Comparison of ENCODE assay signal across 1 cellular context in the genomic region with DNA sequence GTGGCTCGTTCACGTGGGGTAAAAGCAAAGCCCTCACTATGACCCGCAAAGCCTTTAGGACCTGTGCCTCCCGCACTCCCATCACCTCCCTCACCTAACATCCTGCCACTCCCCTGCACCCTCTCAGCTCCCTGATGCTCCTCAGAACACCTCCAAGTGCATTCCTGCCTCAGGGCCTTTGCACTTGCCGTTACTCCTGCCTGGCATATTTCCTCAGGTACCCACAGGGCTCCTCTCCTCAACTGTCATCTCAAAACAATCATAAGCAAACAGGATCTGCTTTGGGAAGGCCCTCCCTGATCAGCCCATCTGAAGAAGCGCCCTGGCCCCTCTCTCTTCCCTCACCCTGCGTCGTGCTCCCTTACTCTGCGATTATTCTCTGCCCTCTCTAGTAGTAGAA.
TF ChIP-seq lines count a peak whose summit lies in the region.

No MANE protein-coding gene starts in this region.

TF ChIP-seq in GM23338, 12 proteins besides CTCF, POLR2A, EP300 and RAD21:
- TF ChIP-seq, protein P1, sequence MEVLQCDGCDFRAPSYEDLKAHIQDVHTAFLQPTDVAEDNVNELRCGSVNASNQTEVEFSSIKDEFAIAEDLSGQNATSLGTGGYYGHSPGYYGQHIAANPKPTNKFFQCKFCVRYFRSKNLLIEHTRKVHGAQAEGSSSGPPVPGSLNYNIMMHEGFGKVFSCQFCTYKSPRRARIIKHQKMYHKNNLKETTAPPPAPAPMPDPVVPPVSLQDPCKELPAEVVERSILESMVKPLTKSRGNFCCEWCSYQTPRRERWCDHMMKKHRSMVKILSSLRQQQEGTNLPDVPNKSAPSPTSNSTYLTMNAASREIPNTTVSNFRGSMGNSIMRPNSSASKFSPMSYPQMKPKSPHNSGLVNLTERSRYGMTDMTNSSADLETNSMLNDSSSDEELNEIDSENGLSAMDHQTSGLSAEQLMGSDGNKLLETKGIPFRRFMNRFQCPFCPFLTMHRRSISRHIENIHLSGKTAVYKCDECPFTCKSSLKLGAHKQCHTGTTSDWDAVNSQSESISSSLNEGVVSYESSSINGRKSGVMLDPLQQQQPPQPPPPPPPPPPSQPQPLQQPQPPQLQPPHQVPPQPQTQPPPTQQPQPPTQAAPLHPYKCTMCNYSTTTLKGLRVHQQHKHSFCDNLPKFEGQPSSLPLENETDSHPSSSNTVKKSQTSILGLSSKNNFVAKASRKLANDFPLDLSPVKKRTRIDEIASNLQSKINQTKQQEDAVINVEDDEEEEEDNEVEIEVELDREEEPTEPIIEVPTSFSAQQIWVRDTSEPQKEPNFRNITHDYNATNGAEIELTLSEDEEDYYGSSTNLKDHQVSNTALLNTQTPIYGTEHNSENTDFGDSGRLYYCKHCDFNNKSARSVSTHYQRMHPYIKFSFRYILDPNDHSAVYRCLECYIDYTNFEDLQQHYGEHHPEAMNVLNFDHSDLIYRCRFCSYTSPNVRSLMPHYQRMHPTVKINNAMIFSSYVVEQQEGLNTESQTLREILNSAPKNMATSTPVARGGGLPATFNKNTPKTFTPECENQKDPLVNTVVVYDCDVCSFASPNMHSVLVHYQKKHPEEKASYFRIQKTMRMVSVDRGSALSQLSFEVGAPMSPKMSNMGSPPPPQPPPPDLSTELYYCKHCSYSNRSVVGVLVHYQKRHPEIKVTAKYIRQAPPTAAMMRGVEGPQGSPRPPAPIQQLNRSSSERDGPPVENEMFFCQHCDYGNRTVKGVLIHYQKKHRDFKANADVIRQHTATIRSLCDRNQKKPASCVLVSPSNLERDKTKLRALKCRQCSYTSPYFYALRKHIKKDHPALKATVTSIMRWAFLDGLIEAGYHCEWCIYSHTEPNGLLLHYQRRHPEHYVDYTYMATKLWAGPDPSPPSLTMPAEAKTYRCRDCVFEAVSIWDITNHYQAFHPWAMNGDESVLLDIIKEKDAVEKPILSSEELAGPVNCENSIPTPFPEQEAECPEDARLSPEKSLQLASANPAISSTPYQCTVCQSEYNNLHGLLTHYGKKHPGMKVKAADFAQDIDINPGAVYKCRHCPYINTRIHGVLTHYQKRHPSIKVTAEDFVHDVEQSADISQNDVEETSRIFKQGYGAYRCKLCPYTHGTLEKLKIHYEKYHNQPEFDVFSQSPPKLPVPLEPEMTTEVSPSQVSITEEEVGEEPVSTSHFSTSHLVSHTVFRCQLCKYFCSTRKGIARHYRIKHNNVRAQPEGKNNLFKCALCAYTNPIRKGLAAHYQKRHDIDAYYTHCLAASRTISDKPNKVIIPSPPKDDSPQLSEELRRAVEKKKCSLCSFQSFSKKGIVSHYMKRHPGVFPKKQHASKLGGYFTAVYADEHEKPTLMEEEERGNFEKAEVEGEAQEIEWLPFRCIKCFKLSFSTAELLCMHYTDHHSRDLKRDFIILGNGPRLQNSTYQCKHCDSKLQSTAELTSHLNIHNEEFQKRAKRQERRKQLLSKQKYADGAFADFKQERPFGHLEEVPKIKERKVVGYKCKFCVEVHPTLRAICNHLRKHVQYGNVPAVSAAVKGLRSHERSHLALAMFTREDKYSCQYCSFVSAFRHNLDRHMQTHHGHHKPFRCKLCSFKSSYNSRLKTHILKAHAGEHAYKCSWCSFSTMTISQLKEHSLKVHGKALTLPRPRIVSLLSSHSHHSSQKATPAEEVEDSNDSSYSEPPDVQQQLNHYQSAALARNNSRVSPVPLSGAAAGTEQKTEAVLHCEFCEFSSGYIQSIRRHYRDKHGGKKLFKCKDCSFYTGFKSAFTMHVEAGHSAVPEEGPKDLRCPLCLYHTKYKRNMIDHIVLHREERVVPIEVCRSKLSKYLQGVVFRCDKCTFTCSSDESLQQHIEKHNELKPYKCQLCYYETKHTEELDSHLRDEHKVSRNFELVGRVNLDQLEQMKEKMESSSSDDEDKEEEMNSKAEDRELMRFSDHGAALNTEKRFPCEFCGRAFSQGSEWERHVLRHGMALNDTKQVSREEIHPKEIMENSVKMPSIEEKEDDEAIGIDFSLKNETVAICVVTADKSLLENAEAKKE (CRISPR knock-in tag; IDR thresholded peaks at IDR 0.05), result no peak
- no peak for TF ChIP-seq ZNF114 (CRISPR knock-in tag; IDR thresholded peaks at IDR 0.05)
- TF ChIP-seq EZH2 (IDR thresholded peaks at IDR 0.05; ENCODE audit: low read depth, unreplicated experiment), result no peak
- TF ChIP-seq NANOG (IDR thresholded peaks at IDR 0.05; ENCODE audit: borderline replicate concordance), result no peak
